1 cellular context compared by ENCODE assay signal in genomic region chr11:61578819-61579218, GRCh38.
TF ChIP-seq lines count a peak whose summit lies in the region.

No MANE protein-coding gene starts in this region.

TF ChIP-seq in GM23338, 12 proteins besides CTCF, POLR2A, EP300 and RAD21:
- TF ChIP-seq, protein P1, sequence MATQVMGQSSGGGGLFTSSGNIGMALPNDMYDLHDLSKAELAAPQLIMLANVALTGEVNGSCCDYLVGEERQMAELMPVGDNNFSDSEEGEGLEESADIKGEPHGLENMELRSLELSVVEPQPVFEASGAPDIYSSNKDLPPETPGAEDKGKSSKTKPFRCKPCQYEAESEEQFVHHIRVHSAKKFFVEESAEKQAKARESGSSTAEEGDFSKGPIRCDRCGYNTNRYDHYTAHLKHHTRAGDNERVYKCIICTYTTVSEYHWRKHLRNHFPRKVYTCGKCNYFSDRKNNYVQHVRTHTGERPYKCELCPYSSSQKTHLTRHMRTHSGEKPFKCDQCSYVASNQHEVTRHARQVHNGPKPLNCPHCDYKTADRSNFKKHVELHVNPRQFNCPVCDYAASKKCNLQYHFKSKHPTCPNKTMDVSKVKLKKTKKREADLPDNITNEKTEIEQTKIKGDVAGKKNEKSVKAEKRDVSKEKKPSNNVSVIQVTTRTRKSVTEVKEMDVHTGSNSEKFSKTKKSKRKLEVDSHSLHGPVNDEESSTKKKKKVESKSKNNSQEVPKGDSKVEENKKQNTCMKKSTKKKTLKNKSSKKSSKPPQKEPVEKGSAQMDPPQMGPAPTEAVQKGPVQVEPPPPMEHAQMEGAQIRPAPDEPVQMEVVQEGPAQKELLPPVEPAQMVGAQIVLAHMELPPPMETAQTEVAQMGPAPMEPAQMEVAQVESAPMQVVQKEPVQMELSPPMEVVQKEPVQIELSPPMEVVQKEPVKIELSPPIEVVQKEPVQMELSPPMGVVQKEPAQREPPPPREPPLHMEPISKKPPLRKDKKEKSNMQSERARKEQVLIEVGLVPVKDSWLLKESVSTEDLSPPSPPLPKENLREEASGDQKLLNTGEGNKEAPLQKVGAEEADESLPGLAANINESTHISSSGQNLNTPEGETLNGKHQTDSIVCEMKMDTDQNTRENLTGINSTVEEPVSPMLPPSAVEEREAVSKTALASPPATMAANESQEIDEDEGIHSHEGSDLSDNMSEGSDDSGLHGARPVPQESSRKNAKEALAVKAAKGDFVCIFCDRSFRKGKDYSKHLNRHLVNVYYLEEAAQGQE (IDR thresholded peaks at IDR 0.05; ENCODE audit: unreplicated experiment), result no peak
- TF ChIP-seq POLR2AphosphoS5 (IDR thresholded peaks at IDR 0.05; ENCODE audit: low read depth) (no peak), CREB1 (CRISPR knock-in tag; IDR thresholded peaks at IDR 0.05; ENCODE audit: low read depth) (no peak), JUNB (IDR thresholded peaks at IDR 0.05; ENCODE audit: unreplicated experiment) (no peak), ZNF331 (CRISPR knock-in tag; IDR thresholded peaks at IDR 0.05; ENCODE audit: low read depth) (no peak), STAT1 (IDR thresholded peaks at IDR 0.05; ENCODE audit: unreplicated experiment) (no peak), ETS1 (IDR thresholded peaks at IDR 0.05) (no peak), EZH2phosphoT487 (IDR thresholded peaks at IDR 0.05; ENCODE audit: unreplicated experiment) (no peak), NANOG (IDR thresholded peaks at IDR 0.05; ENCODE audit: borderline replicate concordance) (no peak), ZNF114 (CRISPR knock-in tag; IDR thresholded peaks at IDR 0.05) (no peak)
- TF ChIP-seq, protein P2, sequence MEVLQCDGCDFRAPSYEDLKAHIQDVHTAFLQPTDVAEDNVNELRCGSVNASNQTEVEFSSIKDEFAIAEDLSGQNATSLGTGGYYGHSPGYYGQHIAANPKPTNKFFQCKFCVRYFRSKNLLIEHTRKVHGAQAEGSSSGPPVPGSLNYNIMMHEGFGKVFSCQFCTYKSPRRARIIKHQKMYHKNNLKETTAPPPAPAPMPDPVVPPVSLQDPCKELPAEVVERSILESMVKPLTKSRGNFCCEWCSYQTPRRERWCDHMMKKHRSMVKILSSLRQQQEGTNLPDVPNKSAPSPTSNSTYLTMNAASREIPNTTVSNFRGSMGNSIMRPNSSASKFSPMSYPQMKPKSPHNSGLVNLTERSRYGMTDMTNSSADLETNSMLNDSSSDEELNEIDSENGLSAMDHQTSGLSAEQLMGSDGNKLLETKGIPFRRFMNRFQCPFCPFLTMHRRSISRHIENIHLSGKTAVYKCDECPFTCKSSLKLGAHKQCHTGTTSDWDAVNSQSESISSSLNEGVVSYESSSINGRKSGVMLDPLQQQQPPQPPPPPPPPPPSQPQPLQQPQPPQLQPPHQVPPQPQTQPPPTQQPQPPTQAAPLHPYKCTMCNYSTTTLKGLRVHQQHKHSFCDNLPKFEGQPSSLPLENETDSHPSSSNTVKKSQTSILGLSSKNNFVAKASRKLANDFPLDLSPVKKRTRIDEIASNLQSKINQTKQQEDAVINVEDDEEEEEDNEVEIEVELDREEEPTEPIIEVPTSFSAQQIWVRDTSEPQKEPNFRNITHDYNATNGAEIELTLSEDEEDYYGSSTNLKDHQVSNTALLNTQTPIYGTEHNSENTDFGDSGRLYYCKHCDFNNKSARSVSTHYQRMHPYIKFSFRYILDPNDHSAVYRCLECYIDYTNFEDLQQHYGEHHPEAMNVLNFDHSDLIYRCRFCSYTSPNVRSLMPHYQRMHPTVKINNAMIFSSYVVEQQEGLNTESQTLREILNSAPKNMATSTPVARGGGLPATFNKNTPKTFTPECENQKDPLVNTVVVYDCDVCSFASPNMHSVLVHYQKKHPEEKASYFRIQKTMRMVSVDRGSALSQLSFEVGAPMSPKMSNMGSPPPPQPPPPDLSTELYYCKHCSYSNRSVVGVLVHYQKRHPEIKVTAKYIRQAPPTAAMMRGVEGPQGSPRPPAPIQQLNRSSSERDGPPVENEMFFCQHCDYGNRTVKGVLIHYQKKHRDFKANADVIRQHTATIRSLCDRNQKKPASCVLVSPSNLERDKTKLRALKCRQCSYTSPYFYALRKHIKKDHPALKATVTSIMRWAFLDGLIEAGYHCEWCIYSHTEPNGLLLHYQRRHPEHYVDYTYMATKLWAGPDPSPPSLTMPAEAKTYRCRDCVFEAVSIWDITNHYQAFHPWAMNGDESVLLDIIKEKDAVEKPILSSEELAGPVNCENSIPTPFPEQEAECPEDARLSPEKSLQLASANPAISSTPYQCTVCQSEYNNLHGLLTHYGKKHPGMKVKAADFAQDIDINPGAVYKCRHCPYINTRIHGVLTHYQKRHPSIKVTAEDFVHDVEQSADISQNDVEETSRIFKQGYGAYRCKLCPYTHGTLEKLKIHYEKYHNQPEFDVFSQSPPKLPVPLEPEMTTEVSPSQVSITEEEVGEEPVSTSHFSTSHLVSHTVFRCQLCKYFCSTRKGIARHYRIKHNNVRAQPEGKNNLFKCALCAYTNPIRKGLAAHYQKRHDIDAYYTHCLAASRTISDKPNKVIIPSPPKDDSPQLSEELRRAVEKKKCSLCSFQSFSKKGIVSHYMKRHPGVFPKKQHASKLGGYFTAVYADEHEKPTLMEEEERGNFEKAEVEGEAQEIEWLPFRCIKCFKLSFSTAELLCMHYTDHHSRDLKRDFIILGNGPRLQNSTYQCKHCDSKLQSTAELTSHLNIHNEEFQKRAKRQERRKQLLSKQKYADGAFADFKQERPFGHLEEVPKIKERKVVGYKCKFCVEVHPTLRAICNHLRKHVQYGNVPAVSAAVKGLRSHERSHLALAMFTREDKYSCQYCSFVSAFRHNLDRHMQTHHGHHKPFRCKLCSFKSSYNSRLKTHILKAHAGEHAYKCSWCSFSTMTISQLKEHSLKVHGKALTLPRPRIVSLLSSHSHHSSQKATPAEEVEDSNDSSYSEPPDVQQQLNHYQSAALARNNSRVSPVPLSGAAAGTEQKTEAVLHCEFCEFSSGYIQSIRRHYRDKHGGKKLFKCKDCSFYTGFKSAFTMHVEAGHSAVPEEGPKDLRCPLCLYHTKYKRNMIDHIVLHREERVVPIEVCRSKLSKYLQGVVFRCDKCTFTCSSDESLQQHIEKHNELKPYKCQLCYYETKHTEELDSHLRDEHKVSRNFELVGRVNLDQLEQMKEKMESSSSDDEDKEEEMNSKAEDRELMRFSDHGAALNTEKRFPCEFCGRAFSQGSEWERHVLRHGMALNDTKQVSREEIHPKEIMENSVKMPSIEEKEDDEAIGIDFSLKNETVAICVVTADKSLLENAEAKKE (CRISPR knock-in tag; IDR thresholded peaks at IDR 0.05), result no peak
TF ChIP-seq in GM23338: peak in this region for 0.
